ENCODE assay signal across 8 cellular contexts in the genomic region with DNA sequence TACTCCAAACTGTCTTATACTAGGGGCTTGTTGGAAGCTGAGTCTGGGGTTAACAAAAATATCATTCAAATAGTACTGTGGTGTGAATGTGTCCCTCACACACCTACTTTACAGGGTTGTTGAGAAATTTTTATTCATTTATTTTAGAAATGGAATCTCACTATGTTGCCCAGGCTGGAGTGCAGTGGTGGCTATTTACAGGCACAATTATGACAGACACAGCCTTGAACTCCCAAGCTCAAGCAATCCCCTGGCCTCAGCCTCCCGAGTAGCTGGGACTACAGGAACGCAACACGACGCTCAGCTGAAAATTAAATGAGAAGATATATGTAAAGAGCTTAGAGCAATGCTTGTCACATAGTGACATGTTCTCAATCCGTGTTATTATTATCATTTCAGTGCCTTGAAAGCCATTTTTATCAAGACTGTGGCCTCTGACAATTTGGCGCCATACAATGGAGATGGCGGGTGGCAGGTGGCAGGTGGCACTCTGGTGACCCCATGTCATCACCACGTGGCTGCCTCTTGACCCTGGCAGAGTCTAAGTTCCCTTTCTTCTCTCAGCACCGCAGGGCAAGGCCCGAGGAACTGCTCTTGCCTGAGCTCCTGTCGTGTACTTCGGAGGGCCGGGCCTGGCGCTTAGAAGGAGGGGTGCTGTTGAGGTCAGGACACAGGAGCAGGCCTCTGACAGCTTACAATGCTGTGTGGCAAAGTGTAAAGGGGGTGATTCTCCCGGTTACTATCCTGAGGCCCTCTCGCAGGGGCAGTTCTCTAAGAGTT.
DNase-seq lines count a peak whose midpoint lies in the region; ATAC-seq, FAIRE-seq and TF ChIP-seq lines count a peak whose summit lies in the region.

No MANE protein-coding gene starts in this region.

- H3K9me3 Mint-ChIP-seq in CD4-positive, alpha-beta memory T cell = peaks cover 0 to 22% (median under 1%) of the 10 kb centered on the region in 8 donors

- H3K4me1 Mint-ChIP-seq in CD4-positive, alpha-beta memory T cell = peaks cover 26 to 47% (median 36%) of the 10 kb centered on the region in 4 donors

- no peaks in the 10 kb centered on the region for H3K27me3 ChIP-seq in CD4-positive, alpha-beta memory T cell (ENCODE audit: insufficient read depth, low read length)
- H3K27me3 ChIP-seq in Panc1 (ENCODE audit: control insufficient read depth, insufficient read depth, low read length) (no peaks in the 10 kb centered on the region), endothelial cell of umbilical vein (ENCODE audit: control insufficient read depth in 2 of 2, insufficient read depth in 2 of 2, low read length in 2 of 2) (peaks cover 0 to 5% of the 10 kb centered on the region in 2 experiments), parathyroid adenoma (ENCODE audit: control insufficient read depth, insufficient read depth, low read length) (no peaks in the 10 kb centered on the region)

- H3K79me2 ChIP-seq in endothelial cell of umbilical vein (ENCODE audit: control insufficient read depth, insufficient read depth, low read length) = no peaks in the 10 kb centered on the region
- no peaks in the 10 kb centered on the region for H3K79me2 ChIP-seq in parathyroid adenoma

- H3K27ac Mint-ChIP-seq in CD4-positive, alpha-beta memory T cell = peak overlapping the region; percentile 98 to 100 (median 99)

- peaks cover 31% of the 10 kb centered on the region for H3K4me1 ChIP-seq in CD4-positive, alpha-beta memory T cell (ENCODE audit: insufficient read depth, low read length)
- H3K4me1 ChIP-seq in Panc1 (ENCODE audit: control insufficient read depth, insufficient read depth, low read length) (peaks cover 14% of the 10 kb centered on the region), endothelial cell of umbilical vein (ENCODE audit: control insufficient read depth, extremely low read depth, insufficient read depth, low read length) (peaks cover 14% of the 10 kb centered on the region), parathyroid adenoma (peaks cover 8% of the 10 kb centered on the region)

- no peak for ATAC-seq in Panc1

- no peak overlapping the region for H3K9ac ChIP-seq in endothelial cell of umbilical vein (replicated peaks; ENCODE audit: extremely low read depth, insufficient read depth, low read length)
- no peak overlapping the region for H3K9ac ChIP-seq in parathyroid adenoma

- H3K4me3 ChIP-seq in CD4-positive, alpha-beta memory T cell (ENCODE audit: low read length in 2 of 2) = peak overlapping the region; percentile 43 to 70
- peak overlapping the region in 1 of 2 experiments; percentile 84; a peak in 2 of 4 replicates for H3K4me3 ChIP-seq in Panc1 (ENCODE audit: low read depth in 2 of 2, low read length in 2 of 2)
- no peak overlapping the region for H3K4me3 ChIP-seq in endothelial cell of umbilical vein (replicated peaks in 1 of 3; ENCODE audit: insufficient read depth in 1 of 3, low read depth in 1 of 3, low read length in 3 of 3)
- H3K4me3 ChIP-seq in parathyroid adenoma (ENCODE audit: low read depth, low read length) = no peak overlapping the region

- intact Hi-C loops in CD4-positive, alpha-beta memory T cell (cut with micrococcal nuclease) = loop anchor here (5.0 kb wide), 1 partner anchor 203 kb away; no protein-coding TSS in a partner anchor
- intact Hi-C loops in Panc1 (cut with micrococcal nuclease; ENCODE audit: unreplicated experiment) = loop anchor here (5.0 kb wide), 1 partner anchor 267 kb away; no protein-coding TSS in a partner anchor
- intact Hi-C loops in endothelial cell of umbilical vein (cut with micrococcal nuclease) = no loop called here

- peaks cover 0 to 21% of the 10 kb centered on the region in 2 donors for H3K36me3 Mint-ChIP-seq in CD4-positive, alpha-beta memory T cell

- no peak for DNase-seq in CD4-positive, alpha-beta memory T cell
- DNase-seq in Panc1 (ENCODE audit: low read depth, low spot score) (no peak), endothelial cell of umbilical vein (ENCODE audit: low read depth, low spot score) (no peak), NCI-H524 treated with DMSO at 0.1 percent for 48 hours (lab: John Stamatoyannopoulos, UW) (no peak), germinal center (ENCODE audit: low spot score) (no peak), GDM1 (lab: John Stamatoyannopoulos, UW) (no peak)
- no peak for DNase-seq in stimulated activated CD4-positive, alpha-beta T cell treated with anti-CD3 and anti-CD28 coated beads, Interleukin-4, amount 100 ng/mL, for 24 hours

- no peak for TF ChIP-seq POLR2A in endothelial cell of umbilical vein (IDR thresholded peaks at IDR 0.05; ENCODE audit: low read depth, low read length)

- peak overlapping the region; percentile 89 to 99 (median 94) for H3K4me3 Mint-ChIP-seq in CD4-positive, alpha-beta memory T cell

- peak overlapping the region; percentile 73 for H3K27ac ChIP-seq in CD4-positive, alpha-beta memory T cell (ENCODE audit: low read depth, low read length)
- H3K27ac ChIP-seq in Panc1 (ENCODE audit: low read length) (peak overlapping the region; percentile 84), endothelial cell of umbilical vein (ENCODE audit: insufficient read depth, low read depth, low read length) (no peak overlapping the region), parathyroid adenoma (peak overlapping the region; percentile 88)

- no peak for FAIRE-seq in endothelial cell of umbilical vein (lab: Jason Lieb, UNC)

- CTCF ChIA-PET in CD4-positive, alpha-beta memory T cell (lab: Charles Lee; ENCODE audit: partially characterized antibody) = interaction anchor here (0.9 to 1.0 kb wide), 2 partner anchors 110 to 111 kb away, joined by 3 read pairs; no protein-coding TSS in a partner anchor
- CTCF ChIA-PET in Panc1 (lab: Charles Lee) (no interaction called here), endothelial cell of umbilical vein (lab: Charles Lee) (interaction anchor here (1.1 to 1.5 kb wide), 2 partner anchors 92 to 267 kb away, joined by 3 to 4 read pairs; no protein-coding TSS in a partner anchor)

- no peaks in the 10 kb centered on the region for H3K9me1 ChIP-seq in endothelial cell of umbilical vein (replicated peaks; ENCODE audit: control insufficient read depth, extremely low read depth, insufficient read depth, low read length)

- H2AFZ ChIP-seq in endothelial cell of umbilical vein (ENCODE audit: low read depth, low read length) = peak overlapping the region; percentile 85
- H2AFZ ChIP-seq in parathyroid adenoma = peak overlapping the region; percentile 96

- no peaks in the 10 kb centered on the region for H3K9me3 ChIP-seq in CD4-positive, alpha-beta memory T cell (ENCODE audit: control insufficient read depth in 1 of 2, low read length in 2 of 2)
- H3K9me3 ChIP-seq in Panc1 (ENCODE audit: control insufficient read depth, insufficient read depth, low read depth, low read length) = no peaks in the 10 kb centered on the region; the same call in 1 of the 2 replicates
- no peaks in the 10 kb centered on the region for H3K9me3 ChIP-seq in endothelial cell of umbilical vein (replicated peaks; ENCODE audit: control insufficient read depth, insufficient read depth, low read length)
- H3K9me3 ChIP-seq in parathyroid adenoma (ENCODE audit: control insufficient read depth, low read length) = no peaks in the 10 kb centered on the region

- H3K36me3 ChIP-seq in CD4-positive, alpha-beta memory T cell (ENCODE audit: insufficient read depth, low read length) = no peaks in the 10 kb centered on the region
- H3K36me3 ChIP-seq in Panc1 (ENCODE audit: control insufficient read depth, insufficient read depth, low read length) (no peaks in the 10 kb centered on the region), endothelial cell of umbilical vein (ENCODE audit: control insufficient read depth in 2 of 2, extremely low read depth in 1 of 2, insufficient read depth in 2 of 2, low read length in 2 of 2) (no peaks in the 10 kb centered on the region), parathyroid adenoma (ENCODE audit: control insufficient read depth, insufficient read depth, low read length) (no peaks in the 10 kb centered on the region)

- peak overlapping the region; percentile 41 for H3K4me2 ChIP-seq in endothelial cell of umbilical vein (ENCODE audit: insufficient read depth, low read length)
- no peak overlapping the region for H3K4me2 ChIP-seq in parathyroid adenoma (ENCODE audit: low read length)

- POLR2A ChIA-PET in CD4-positive, alpha-beta memory T cell (lab: Charles Lee; ENCODE audit: partially characterized antibody) = interaction anchor here (1.4 to 5.5 kb wide), 5 partner anchors 11 to 151 kb away, joined by 3 to 29 read pairs (median 4); partner anchors contain the start of gene STX11
- POLR2A ChIA-PET in Panc1 (lab: Charles Lee) (no interaction called here), endothelial cell of umbilical vein (lab: Charles Lee) (no interaction called here)

- in situ Hi-C loops in Panc1 (cut with HindIII; ENCODE audit: low pct_unique_long_range_greater_than_20kb, low sequenced_read_pairs) = no loop called here

- dilution Hi-C loops in endothelial cell of umbilical vein (cut with MboI; ENCODE audit: extremely low pct_ligation_motif_present, low sequenced_read_pairs) = no loop called here

- peaks cover 4 to 14% of the 10 kb centered on the region in 2 donors for H3K27me3 Mint-ChIP-seq in CD4-positive, alpha-beta memory T cell

- no TSS peak for BruUV-seq in Panc1 (replicated peaks; lab: Mats Ljungman, UMichigan)
- BruUV-seq in endothelial cell of umbilical vein (replicated peaks; lab: Mats Ljungman, UMichigan) = no TSS peak

- H4K20me1 ChIP-seq in endothelial cell of umbilical vein (replicated peaks; ENCODE audit: control insufficient read depth, extremely low read depth, insufficient read depth, low read length) = no peaks in the 10 kb centered on the region

- no peak for TF ChIP-seq CTCF in Panc1 (IDR thresholded peaks at IDR 0.05)
- no peak for TF ChIP-seq CTCF in endothelial cell of umbilical vein (IDR thresholded peaks at IDR 0.05; ENCODE audit: extremely low read depth in 1 of 2, insufficient read depth in 1 of 2, low read depth in 1 of 2, low read length in 2 of 2)
- no peak for TF ChIP-seq CTCF in parathyroid adenoma (IDR thresholded peaks at IDR 0.05)

TF ChIP-seq in endothelial cell of umbilical vein, 7 proteins besides CTCF, POLR2A, EP300 and RAD21:
- TF ChIP-seq FOS (IDR thresholded peaks at IDR 0.05; ENCODE audit: borderline replicate concordance, insufficient read depth, low read length) (no peak), GATA2 (IDR thresholded peaks at IDR 0.05; ENCODE audit: insufficient read depth, insufficient read length, low read depth, low read length) (no peak), POLR2AphosphoS5 (IDR thresholded peaks at IDR 0.05; ENCODE audit: insufficient read depth, low read depth, low read length) (no peak), EZH2 (IDR thresholded peaks at IDR 0.05; ENCODE audit: borderline replicate concordance, low read depth, low read length, severe bottlenecking) (no peak), MYC (IDR thresholded peaks at IDR 0.05; ENCODE audit: low read depth, low read length) (no peak), JUN (IDR thresholded peaks at IDR 0.05; ENCODE audit: borderline replicate concordance, insufficient read depth, insufficient read length, low read depth) (no peak)
- TF ChIP-seq, protein P1, sequence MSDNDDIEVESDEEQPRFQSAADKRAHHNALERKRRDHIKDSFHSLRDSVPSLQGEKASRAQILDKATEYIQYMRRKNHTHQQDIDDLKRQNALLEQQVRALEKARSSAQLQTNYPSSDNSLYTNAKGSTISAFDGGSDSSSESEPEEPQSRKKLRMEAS (IDR thresholded peaks at IDR 0.05; ENCODE audit: insufficient read depth, insufficient read length) = no peak

Comparison
In these comparisons a context has a peak if more than half of its experiments do, and no peak if none do; other contexts are left out.
1. H3K4me3 ChIP-seq: peak in CD4-positive, alpha-beta memory T cell (2 of 2); none in endothelial cell of umbilical vein (0 of 3) and parathyroid adenoma (single experiment).